In the genomic region with DNA sequence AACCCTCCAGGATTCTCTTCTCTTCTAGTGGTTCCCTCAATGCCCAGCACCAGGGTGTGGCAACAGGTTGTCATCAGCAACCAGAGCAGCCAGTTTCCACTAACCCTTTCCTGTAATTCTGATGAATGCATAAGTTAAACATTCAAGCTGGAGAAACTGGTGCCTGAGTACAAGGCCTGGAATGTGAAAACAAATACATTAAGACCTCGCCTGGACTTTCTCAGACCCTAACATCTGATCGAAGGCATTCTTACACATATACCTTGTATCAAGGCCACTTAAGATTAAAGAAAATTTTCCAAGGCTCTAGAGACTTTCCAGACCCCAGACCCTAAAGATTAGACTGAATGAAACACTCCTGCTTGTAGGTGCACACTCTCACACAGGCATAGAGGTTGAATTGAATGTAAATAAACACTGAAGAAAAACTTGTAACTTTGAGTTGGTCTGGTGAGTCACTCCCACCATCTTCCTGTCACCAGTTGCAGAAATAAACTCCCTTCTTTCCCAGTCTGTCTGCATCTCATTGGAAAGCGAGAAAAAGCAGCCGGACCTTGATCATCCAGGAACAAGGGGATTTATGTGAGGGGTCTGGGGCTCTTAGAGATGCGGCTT, we compare ENCODE assay signal across 13 cellular contexts. TPM values are rescaled to one million over a fixed set of nuclear protein-coding genes. Genes with fewer than 3 reads are reported as not detected.
DNase-seq lines count a peak whose midpoint lies in the region; ATAC-seq and TF ChIP-seq lines count a peak whose summit lies in the region.
"Had no signal": no experiment of that assay in that cellular context is flagged by ENCODE, and none has a peak within 500 bp of the region (broad histone marks: within the 10 kb centered on the region; RNA-seq: fewer than 3 reads in every experiment).

No MANE protein-coding gene starts in this region.

- H4K5ac ChIP-seq in mesendoderm (ENCODE audit: low read length) = no peak overlapping the region

- no peak overlapping the region for H2BK120ac ChIP-seq in mesendoderm (ENCODE audit: low read depth, low read length)

- H3K27ac Mint-ChIP-seq in activated naive CD4-positive, alpha-beta T cell treated with anti-CD3 and anti-CD28 coated beads for 36 hours = no peak overlapping the region
- H3K27ac Mint-ChIP-seq: activated T-helper 2 cell treated with anti-CD3 and anti-CD28 coated beads, Interferon-gamma antibody, Interleukin-2, Interleukin-4, amounts not matched to agents 10 μg/mL and 5 μg/mL and 100 μg/mL, durations not matched to agents 14 hours and 24 hours and 36 hours had no signal

- no peaks in the 10 kb centered on the region for H3K9me3 ChIP-seq in cardiac muscle cell (ENCODE audit: low read depth)
- no peaks in the 10 kb centered on the region for H3K9me3 ChIP-seq in gastrocnemius medialis
- H3K9me3 ChIP-seq: esophagus muscularis mucosa had no signal

- H3K36me3 Mint-ChIP-seq in activated naive CD4-positive, alpha-beta T cell treated with anti-CD3 and anti-CD28 coated beads for 36 hours (ENCODE audit: low read depth) = no peaks in the 10 kb centered on the region

- H2AK5ac ChIP-seq in mesendoderm (ENCODE audit: low read length) = no peak overlapping the region

- H3K23ac ChIP-seq in mesendoderm (ENCODE audit: low read length) = no peak overlapping the region

- H3K4me1 Mint-ChIP-seq in activated naive CD4-positive, alpha-beta T cell treated with anti-CD3 and anti-CD28 coated beads for 36 hours (ENCODE audit: low read depth) = peaks cover 13% of the 10 kb centered on the region

- H3K27ac ChIP-seq in cardiac muscle cell (peak overlapping the region; percentile 60), mesendoderm (ENCODE audit: low read depth, low read length) (no peak overlapping the region), gastrocnemius medialis (no peak overlapping the region)
- H3K27ac ChIP-seq: esophagus muscularis mucosa had no signal

- no peak overlapping the region for H4K8ac ChIP-seq in mesendoderm (ENCODE audit: low read depth, low read length)

- intact Hi-C loops in Right ventricle myocardium superior (cut with DNase I) (no loop called here), gastrocnemius medialis (cut with DNase I; ENCODE audit: low total_unique reads) (no loop called here)
- intact Hi-C loops in activated naive CD4-positive, alpha-beta T cell treated with anti-CD3 and anti-CD28 coated beads for 36 hours (cut with micrococcal nuclease) = no loop called here

- H2BK15ac ChIP-seq in mesendoderm (replicated peaks; ENCODE audit: low read depth) = no peak overlapping the region

- CTCF ChIA-PET in activated naive CD4-positive, alpha-beta T cell treated with anti-CD3 and anti-CD28 coated beads for 36 hours (lab: Charles Lee) = interaction anchor here (2.3 kb wide), 1 partner anchor 15 kb away, joined by 8 read pairs; no protein-coding TSS in a partner anchor

- peaks cover 8% of the 10 kb centered on the region for H3K4me1 ChIP-seq in cardiac muscle cell (ENCODE audit: low read depth)
- H3K4me1 ChIP-seq in mesendoderm (ENCODE audit: control insufficient read depth, low read depth, low read length) = no peaks in the 10 kb centered on the region
- peaks cover 33 to 34% of the 10 kb centered on the region in 2 donors for H3K4me1 ChIP-seq in gastrocnemius medialis

- no peak for ATAC-seq in Right ventricle myocardium superior (ENCODE audit: poor library complexity)
- ATAC-seq in gastrocnemius medialis = no peak

- H3K18ac ChIP-seq in mesendoderm (ENCODE audit: low read length) = no peak overlapping the region

- no peaks in the 10 kb centered on the region for H3K27me3 Mint-ChIP-seq in activated naive CD4-positive, alpha-beta T cell treated with anti-CD3 and anti-CD28 coated beads for 36 hours (ENCODE audit: low read depth)

- TF ChIP-seq POLR2A in gastrocnemius medialis (IDR thresholded peaks at IDR 0.05) = no peak

- H3K56ac ChIP-seq in mesendoderm (ENCODE audit: low read length) = no peak overlapping the region

- in situ Hi-C loops in astrocyte of the cerebellum (cut with HindIII; ENCODE audit: low sequenced_read_pairs) (loop anchor here (10.0 kb wide), 1 partner anchor 50 kb away; no protein-coding TSS in a partner anchor), gastrocnemius medialis (cut with MboI; ENCODE audit: low sequenced_read_pairs in 4 of 4) (no loop called here)

- no peak overlapping the region for H3K4me2 ChIP-seq in mesendoderm (ENCODE audit: low read length)

- H3K27me3 ChIP-seq in cardiac muscle cell (no peaks in the 10 kb centered on the region), mesendoderm (ENCODE audit: insufficient read depth, low read length, poor library complexity) (no peaks in the 10 kb centered on the region), gastrocnemius medialis (no peaks in the 10 kb centered on the region)
- H3K27me3 ChIP-seq: esophagus muscularis mucosa had no signal

- no peaks in the 10 kb centered on the region for H3K9me3 Mint-ChIP-seq in activated naive CD4-positive, alpha-beta T cell treated with anti-CD3 and anti-CD28 coated beads for 36 hours
- H3K9me3 Mint-ChIP-seq: activated T-helper 2 cell treated with anti-CD3 and anti-CD28 coated beads, Interferon-gamma antibody, Interleukin-2, Interleukin-4, amounts not matched to agents 10 μg/mL and 5 μg/mL and 100 μg/mL, durations not matched to agents 14 hours and 24 hours and 36 hours had no signal

- DNase-seq in cardiac muscle cell (ENCODE audit: low read depth in 1 of 2, low spot score in 1 of 2) = peak; percentile 32 to 64
- no peak for DNase-seq in Right ventricle myocardium superior
- no peak for DNase-seq in astrocyte of the cerebellum (ENCODE audit: low read depth)
- DNase-seq in kidney glomerular epithelial cell (lab: John Stamatoyannopoulos, UW) = peak; percentile 80
- no peak for DNase-seq in activated naive CD4-positive, alpha-beta T cell treated with anti-CD3 and anti-CD28 coated beads for 36 hours
- no peak for DNase-seq in mesendoderm
- DNase-seq in gastrocnemius medialis = no peak
- no peak for DNase-seq in NOMO-1 (lab: John Stamatoyannopoulos, UW; ENCODE audit: unreplicated experiment in 2 of 2)
- DNase-seq: NCI-H1092, T-helper 2 cell had no signal

- no peaks in the 10 kb centered on the region for H3K79me1 ChIP-seq in mesendoderm (ENCODE audit: low read length)

- no peak overlapping the region for H3K9ac ChIP-seq in mesendoderm (ENCODE audit: low read length)

- WGBS in mesendoderm (ENCODE audit: extremely low coverage, insufficient coverage, low lambda C conversion rate) = no CpG with 5 or more reads among the region's 5 CpGs

- no peak for TF ChIP-seq CTCF in cardiac muscle cell (IDR thresholded peaks at IDR 0.05; ENCODE audit: low read depth, low read length)
- TF ChIP-seq CTCF in astrocyte of the cerebellum (IDR thresholded peaks at IDR 0.05; ENCODE audit: low read depth, low read length, missing control alignments) = no peak
- no peak for TF ChIP-seq CTCF in gastrocnemius medialis (IDR thresholded peaks at IDR 0.05 in 4 of 5, conservative IDR thresholded peaks at IDR 0.05 in 1 of 5)

- no peak overlapping the region for H2BK5ac ChIP-seq in mesendoderm (ENCODE audit: low read length)

- no peak overlapping the region for H3K4me3 Mint-ChIP-seq in activated naive CD4-positive, alpha-beta T cell treated with anti-CD3 and anti-CD28 coated beads for 36 hours

- no peak overlapping the region for H3K4ac ChIP-seq in mesendoderm (ENCODE audit: low read depth, low read length)

- no peaks in the 10 kb centered on the region for H3K79me2 ChIP-seq in mesendoderm (ENCODE audit: control insufficient read depth, insufficient read depth, low read length)

- H3K4me3 ChIP-seq in cardiac muscle cell (no peak overlapping the region), astrocyte of the cerebellum (ENCODE audit: low read depth, low read length) (peak overlapping the region; percentile 22), mesendoderm (ENCODE audit: low read length) (no peak overlapping the region), gastrocnemius medialis (no peak overlapping the region)
- H3K4me3 ChIP-seq: esophagus muscularis mucosa had no signal

- no peaks in the 10 kb centered on the region for H3K36me3 ChIP-seq in cardiac muscle cell
- H3K36me3 ChIP-seq in mesendoderm (ENCODE audit: control insufficient read depth, insufficient read depth, low read length) = no peaks in the 10 kb centered on the region
- H3K36me3 ChIP-seq in gastrocnemius medialis = no peaks in the 10 kb centered on the region

RNA-seq across cellular contexts. Expression of gene LRP11, which starts 9.0 kb away (rescaled TPM):
- 11.3 and 11.9 TPM in 2 replicates for total RNA-seq in cardiac muscle cell
- 10.8 and 17.7 TPM in 2 replicates for polyA plus RNA-seq in cardiac muscle cell
- total RNA-seq in Right ventricle myocardium superior = 17.4 TPM
- 1 to 10 TPM; 4.6 to 4.7 TPM for total RNA-seq in activated naive CD4-positive, alpha-beta T cell treated with anti-CD3 and anti-CD28 coated beads for 36 hours
- 4.5 TPM for polyA plus RNA-seq in mesendoderm (2013, experiment 1 of 2)
- 4.4 TPM for polyA plus RNA-seq in mesendoderm (2013, experiment 2 of 2)
- total RNA-seq in gastrocnemius medialis = 10 to 100 TPM in 1 of 4 donors, 1 to 10 TPM in 3; 5.5 to 19.8 (median 6.1) TPM

RNA-seq across cellular contexts. Expression of gene RAET1E, which starts 42.8 kb away (rescaled TPM):
- not detected in 2 replicates for total RNA-seq in cardiac muscle cell
- not detected in 2 replicates for polyA plus RNA-seq in cardiac muscle cell
- 0.48 TPM for total RNA-seq in Right ventricle myocardium superior
- not detected for total RNA-seq in activated naive CD4-positive, alpha-beta T cell treated with anti-CD3 and anti-CD28 coated beads for 36 hours
- polyA plus RNA-seq in mesendoderm (2013, experiment 1 of 2) = not detected
- not detected for polyA plus RNA-seq in mesendoderm (2013, experiment 2 of 2)
- 1 to 10 TPM in 1 of 4 donors, not detected in 3; 3.9 TPM for total RNA-seq in gastrocnemius medialis
- total RNA-seq: activated T-helper 2 cell treated with anti-CD3 and anti-CD28 coated beads, Interferon-gamma antibody, Interleukin-2, Interleukin-4, amounts not matched to agents 10 μg/mL and 5 μg/mL and 100 μg/mL, durations not matched to agents 14 hours and 24 hours and 36 hours had no signal
- polyA plus RNA-seq: neural cell had no signal

Comparison
In these comparisons a context has a peak if more than half of its experiments do, and no peak if none do; other contexts are left out.
1. DNase-seq: peak in cardiac muscle cell (2 of 2) and kidney glomerular epithelial cell (single experiment); none in Right ventricle myocardium superior (single experiment), astrocyte of the cerebellum (single experiment), activated naive CD4-positive, alpha-beta T cell treated with anti-CD3 and anti-CD28 coated beads for 36 hours (single experiment), mesendoderm (single experiment), gastrocnemius medialis (0 of 2) and NOMO-1 (0 of 2).